In genomic region chr12:71546322-71546861, GRCh38 we compare ENCODE assay signal across 16 cellular contexts.
"Had no signal": no experiment of that assay in that cellular context is flagged by ENCODE, and none has a peak within 500 bp of the region (broad histone marks: within the 10 kb centered on the region; RNA-seq: fewer than 3 reads in every experiment).

No MANE protein-coding gene starts in this region.

- ATAC-seq: effector memory CD8-positive, alpha-beta T cell; right cardiac atrium had no signal

- H3K4me1 Mint-ChIP-seq: activated CD4-positive, alpha-beta T cell treated with anti-CD3 and anti-CD28 coated beads, Interleukin-2, amount 10 ng/mL, durations not matched to agents 24 days and 14 days; activated naive CD4-positive, alpha-beta T cell treated with anti-CD3 and anti-CD28 coated beads, Interleukin-2, amount 10 ng/mL, durations not matched to agents 7 days and 5 days; immature natural killer cell had no signal

- H3K36me3 Mint-ChIP-seq: activated naive CD4-positive, alpha-beta T cell treated with anti-CD3 and anti-CD28 coated beads, Interleukin-2, amount 10 ng/mL, durations not matched to agents 7 days and 5 days; immature natural killer cell had no signal

- H3K9me3 Mint-ChIP-seq: activated CD4-positive, alpha-beta T cell treated with anti-CD3 and anti-CD28 coated beads, Interleukin-2, amount 10 ng/mL, durations not matched to agents 24 days and 14 days; activated naive CD4-positive, alpha-beta T cell treated with anti-CD3 and anti-CD28 coated beads, Interleukin-2, amount 10 ng/mL, durations not matched to agents 7 days and 5 days; effector memory CD8-positive, alpha-beta T cell; immature natural killer cell; nephron; T-helper 2 cell treated with Interferon-gamma antibody and Interleukin-4, amounts not matched to agents 5 μg/mL and 100 μg/mL, for 36 hours had no signal

- H3K27me3 Mint-ChIP-seq: activated CD4-positive, alpha-beta T cell treated with anti-CD3 and anti-CD28 coated beads, Interleukin-2, amount 10 ng/mL, durations not matched to agents 24 days and 14 days; activated naive CD4-positive, alpha-beta T cell treated with anti-CD3 and anti-CD28 coated beads, Interleukin-2, amount 10 ng/mL, durations not matched to agents 7 days and 5 days had no signal

- H3K4me3 Mint-ChIP-seq: activated CD4-positive, alpha-beta T cell treated with anti-CD3 and anti-CD28 coated beads, Interleukin-2, amount 10 ng/mL, durations not matched to agents 24 days and 14 days; activated naive CD4-positive, alpha-beta T cell treated with anti-CD3 and anti-CD28 coated beads, Interleukin-2, amount 10 ng/mL, durations not matched to agents 7 days and 5 days; effector memory CD8-positive, alpha-beta T cell; immature natural killer cell; nephron; T-helper 2 cell treated with Interferon-gamma antibody and Interleukin-4, amounts not matched to agents 5 μg/mL and 100 μg/mL, for 36 hours had no signal

- H3K27ac Mint-ChIP-seq: activated CD4-positive, alpha-beta T cell treated with anti-CD3 and anti-CD28 coated beads, Interleukin-2, amount 10 ng/mL, durations not matched to agents 24 days and 14 days; activated naive CD4-positive, alpha-beta T cell treated with anti-CD3 and anti-CD28 coated beads, Interleukin-2, amount 10 ng/mL, durations not matched to agents 7 days and 5 days; effector memory CD8-positive, alpha-beta T cell; immature natural killer cell; nephron; T-helper 2 cell treated with Interferon-gamma antibody and Interleukin-4, amounts not matched to agents 5 μg/mL and 100 μg/mL, for 36 hours had no signal

- DNase-seq: activated CD4-positive, alpha-beta T cell treated with anti-CD3 and anti-CD28 coated beads, Interleukin-2, amount 10 ng/mL, durations not matched to agents 24 days and 14 days; activated CD4-positive, CD25-positive, alpha-beta regulatory T cell; activated naive CD4-positive, alpha-beta T cell treated with anti-CD3 and anti-CD28 coated beads, Interleukin-2, amount 10 ng/mL, durations not matched to agents 7 days and 5 days; adrenal gland; dermis blood vessel endothelial cell; effector memory CD8-positive, alpha-beta T cell; foreskin melanocyte; immature natural killer cell; right cardiac atrium; stimulated activated CD4-positive, alpha-beta T cell treated with anti-CD3 and anti-CD28 coated beads, Interleukin-4, amount 100 ng/mL, for 24 hours; stimulated activated CD8-positive, alpha-beta memory T cell treated with anti-CD3 and anti-CD28 coated beads, Interleukin-4, amount 100 ng/mL, for 48 hours; stomach; testis; upper lobe of left lung had no signal
